In genomic region chr3:184874709-184875644, GRCh38 we compare ENCODE assay signal across 8 cellular contexts.
DNase-seq lines count a peak whose midpoint lies in the region; ATAC-seq and TF ChIP-seq lines count a peak whose summit lies in the region.

No MANE protein-coding gene starts in this region.

- H3K4me1 Mint-ChIP-seq in GM23338 = peaks cover 5% of the 10 kb centered on the region; the same call in 1 of the 3 replicates

- H3K4me1 ChIP-seq in GM23338 (ENCODE audit: insufficient read depth) = no peaks in the 10 kb centered on the region

- no peak overlapping the region for H3K27ac ChIP-seq in GM23338 (ENCODE audit: low read depth)

- TF ChIP-seq CTCF in GM23338 (conservative IDR thresholded peaks at IDR 0.05; ENCODE audit: low read depth in 2 of 2) (peak; percentile 83 to 90), cardiac fibroblast (IDR thresholded peaks at IDR 0.05; ENCODE audit: low read depth, low read length) (peak; percentile 63)

- no peak overlapping the region for H2AFZ ChIP-seq in GM23338

- no peaks in the 10 kb centered on the region for H3K79me2 ChIP-seq in GM23338 (replicated peaks; ENCODE audit: insufficient read depth)

- H3F3A ChIP-seq in GM23338 (replicated peaks; ENCODE audit: low read depth) = no peaks in the 10 kb centered on the region

- no peaks in the 10 kb centered on the region for H3K9me3 Mint-ChIP-seq in GM23338

- no peak overlapping the region for H3K4me3 Mint-ChIP-seq in GM23338

- H3K4me3 ChIP-seq in GM23338 = no peak overlapping the region
- no peak overlapping the region for H3K4me3 ChIP-seq in cardiac fibroblast (replicated peaks in 1 of 2; ENCODE audit: low read depth in 2 of 2, low read length in 2 of 2)

- no peaks in the 10 kb centered on the region for H3K27me3 ChIP-seq in GM23338 (ENCODE audit: insufficient read depth)

- no peaks in the 10 kb centered on the region for H3K9me2 ChIP-seq in GM23338 (ENCODE audit: insufficient read depth)

- no peaks in the 10 kb centered on the region for H4K20me1 ChIP-seq in GM23338 (replicated peaks; ENCODE audit: insufficient read depth)

- H3K27me3 Mint-ChIP-seq in GM23338 (ENCODE audit: insufficient read depth, low read depth, poor library complexity) = peaks cover 2% of the 10 kb centered on the region

- peak overlapping the region; percentile 78 for H3K27ac Mint-ChIP-seq in GM23338

- ATAC-seq in GM23338 = peak; percentile 72
- ATAC-seq in GM21447 (IDR thresholded peaks at IDR 0.05; ENCODE audit: unreplicated experiment) = no peak
- no peak for ATAC-seq in HG02885 (IDR thresholded peaks at IDR 0.05; ENCODE audit: poor library complexity, unreplicated experiment)

- DNase-seq in Caki2 (ENCODE audit: low read depth) = peak; percentile 17
- DNase-seq in GM23338 (ENCODE audit: low spot score) = peak; percentile 75
- peak; percentile 25 for DNase-seq in NCI-H774 (lab: John Stamatoyannopoulos, UW)
- DNase-seq in cardiac fibroblast (ENCODE audit: low read depth in 2 of 2) = peak; percentile 56 to 57
- peak; percentile 43 for DNase-seq in medulla oblongata (ENCODE audit: extremely low spot score)
- DNase-seq in foreskin melanocyte = no peak

- H3K36me3 ChIP-seq in GM23338 (ENCODE audit: insufficient read depth) = no peaks in the 10 kb centered on the region

- H3K36me3 Mint-ChIP-seq in GM23338 (ENCODE audit: low read depth) = no peaks in the 10 kb centered on the region

- no peak overlapping the region for H3K4me2 ChIP-seq in GM23338

- in situ Hi-C loops in Caki2 (cut with HindIII; ENCODE audit: low pct_unique_long_range_greater_than_20kb, low sequenced_read_pairs) = no loop called here

TF ChIP-seq in GM23338, 12 proteins besides CTCF, POLR2A, EP300 and RAD21:
- TF ChIP-seq EZH2 (IDR thresholded peaks at IDR 0.05; ENCODE audit: low read depth, unreplicated experiment) = no peak
- TF ChIP-seq NANOG (IDR thresholded peaks at IDR 0.05; ENCODE audit: borderline replicate concordance) = no peak
- TF ChIP-seq STAT1 (IDR thresholded peaks at IDR 0.05; ENCODE audit: unreplicated experiment) = no peak
- TF ChIP-seq POLR2AphosphoS5 (IDR thresholded peaks at IDR 0.05; ENCODE audit: low read depth) = no peak
- TF ChIP-seq EZH2phosphoT487 (IDR thresholded peaks at IDR 0.05; ENCODE audit: unreplicated experiment) = no peak
- TF ChIP-seq ZNF462 (CRISPR knock-in tag; IDR thresholded peaks at IDR 0.05) = no peak
- TF ChIP-seq ZNF114 (CRISPR knock-in tag; IDR thresholded peaks at IDR 0.05) = no peak
- TF ChIP-seq REST (IDR thresholded peaks at IDR 0.05; ENCODE audit: unreplicated experiment) = no peak
- no peak for TF ChIP-seq JUNB (IDR thresholded peaks at IDR 0.05; ENCODE audit: unreplicated experiment)
- TF ChIP-seq ZNF331 (CRISPR knock-in tag; IDR thresholded peaks at IDR 0.05; ENCODE audit: low read depth) = no peak
